Comparison of ENCODE assay signal across 32 cellular contexts in the genomic region with DNA sequence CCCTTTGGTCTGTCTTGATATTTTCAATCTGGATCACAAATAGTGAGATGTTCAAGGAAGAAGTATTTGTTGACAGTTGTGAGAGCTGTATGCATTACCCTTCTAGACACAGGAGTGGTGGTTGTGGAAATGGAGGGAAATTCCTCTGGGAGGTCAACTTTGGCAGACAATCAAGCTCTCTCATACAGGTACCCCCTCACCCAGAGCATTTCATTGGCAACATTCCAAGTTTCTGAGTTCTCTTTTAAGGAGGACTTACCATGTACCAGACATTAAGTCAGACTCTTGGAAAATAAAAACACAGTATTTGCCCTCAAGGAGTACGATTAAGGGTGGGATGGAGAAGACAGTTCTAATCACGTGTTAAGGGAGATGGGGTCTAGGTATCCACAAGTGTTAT. TPM values are rescaled to one million over a fixed set of nuclear protein-coding genes. Genes with fewer than 3 reads are reported as not detected.
A peak's percentile ranks its signal among the peaks of the same experiment; 100 is the strongest.
DNase-seq lines count a peak whose midpoint lies in the region; ATAC-seq and TF ChIP-seq lines count a peak whose summit lies in the region.
"Had no signal": no experiment of that assay in that cellular context is flagged by ENCODE, and none has a peak within 500 bp of the region (broad histone marks: within the 10 kb centered on the region; RNA-seq: fewer than 3 reads in every experiment).

No MANE protein-coding gene starts in this region.

- H3K36me3 Mint-ChIP-seq in WTC11: no peaks in the 10 kb centered on the region

- H3K4me3 Mint-ChIP-seq in WTC11: no peak overlapping the region
- H3K4me3 Mint-ChIP-seq: activated CD4-positive, alpha-beta memory T cell treated with anti-CD3 and anti-CD28 coated beads for 36 hours; activated T-helper 17 cell treated with anti-CD3 and anti-CD28 coated beads, Interleukin-2, amount 50 U/mL, for 72 hours; CD8-positive, alpha-beta T cell; stimulated activated memory B cell treated with anti-CD40 and anti-IgM and Interleukin-4, amounts not matched to agents 10 μg/mL and 1 μg/mL and 100 μg/mL, for 72 hours had no signal

- no peaks in the 10 kb centered on the region for H3K27me3 Mint-ChIP-seq in WTC11 (ENCODE audit: low read depth)
- H3K27me3 Mint-ChIP-seq: activated CD4-positive, alpha-beta memory T cell treated with anti-CD3 and anti-CD28 coated beads for 36 hours; activated T-helper 17 cell treated with anti-CD3 and anti-CD28 coated beads, Interleukin-2, amount 50 U/mL, for 72 hours; progenitor cell of endocrine pancreas; stimulated activated memory B cell treated with anti-CD40 and anti-IgM and Interleukin-4, amounts not matched to agents 10 μg/mL and 1 μg/mL and 100 μg/mL, for 72 hours had no signal

- in situ Hi-C loops in G401 (cut with HindIII; ENCODE audit: low sequenced_read_pairs): no loop called here

- peak overlapping the region; percentile 46 for H3K27ac Mint-ChIP-seq in WTC11
- H3K27ac Mint-ChIP-seq: activated CD4-positive, alpha-beta memory T cell treated with anti-CD3 and anti-CD28 coated beads for 36 hours; activated naive CD4-positive, alpha-beta T cell treated with anti-CD3 and anti-CD28 coated beads, Interleukin-2, amount 50 U/mL, for 72 hours; activated T-helper 17 cell treated with anti-CD3 and anti-CD28 coated beads, Interleukin-2, amount 50 U/mL, for 72 hours; progenitor cell of endocrine pancreas; stimulated activated memory B cell treated with anti-CD40 and anti-IgM and Interleukin-4, amounts not matched to agents 10 μg/mL and 1 μg/mL and 100 μg/mL, for 72 hours had no signal

- peak; percentile 26 for DNase-seq in NCI-H2107 treated with DMSO at 0.1 percent for 48 hours (lab: John Stamatoyannopoulos, UW; ENCODE audit: unreplicated experiment)
- no peak for DNase-seq in NCI-H2107 (lab: John Stamatoyannopoulos, UW)
- no peak for DNase-seq in WTC11 (ENCODE audit: low spot score)
- peak; percentile 5 for DNase-seq in left kidney (ENCODE audit: low read depth, low spot score)
- no peak for DNase-seq in NCI-H526 (lab: John Stamatoyannopoulos, UW)
- DNase-seq in stimulated activated CD4-positive, alpha-beta T cell treated with anti-CD3 and anti-CD28 coated beads, Interleukin-4, amount 100 ng/mL, for 4 hours: no peak
- DNase-seq in G401 (ENCODE audit: low spot score): no peak
- DNase-seq: activated CD4-positive, alpha-beta memory T cell treated with anti-CD3 and anti-CD28 coated beads for 36 hours; activated CD8-positive, alpha-beta memory T cell treated with anti-CD3 and anti-CD28 coated beads, Interleukin-2, amount 50 U/mL, for 4 hours; aorta; CD8-positive, alpha-beta T cell; central memory CD4-positive, alpha-beta T cell; esophagus squamous epithelium; foreskin melanocyte; left lung; mesendoderm; NCI-H1092; NCI-H2081; NCI-H524 treated with DMSO at 0.1 percent for 48 hours; RPMI8226; sigmoid colon; stimulated activated CD4-positive, alpha-beta T cell treated with anti-CD3 and anti-CD28 coated beads, Interleukin-4, amount 100 ng/mL, for 24 hours; substantia nigra; T-helper 1 cell; upper lobe of left lung had no signal

- no peaks in the 10 kb centered on the region for H3K9me3 ChIP-seq in HUES48 (ENCODE audit: control insufficient read depth, insufficient read depth, low read length)
- H3K9me3 ChIP-seq: esophagus squamous epithelium, left lung, sigmoid colon, SJSA1, upper lobe of left lung had no signal

- H3K4me1 Mint-ChIP-seq in WTC11: peaks cover 30% of the 10 kb centered on the region
- H3K4me1 Mint-ChIP-seq: activated T-helper 17 cell treated with anti-CD3 and anti-CD28 coated beads, Interleukin-2, amount 50 U/mL, for 72 hours; stimulated activated memory B cell treated with anti-CD40 and anti-IgM and Interleukin-4, amounts not matched to agents 10 μg/mL and 1 μg/mL and 100 μg/mL, for 72 hours had no signal

- H3K36me3 ChIP-seq in HUES48 (ENCODE audit: control insufficient read depth, insufficient read depth, low read length): peaks cover 18% of the 10 kb centered on the region
- H3K36me3 ChIP-seq: esophagus squamous epithelium, left lung, sigmoid colon had no signal

- POLR2A ChIA-PET in WTC11 (lab: Charles Lee): interaction anchor here (0.6 kb wide), 1 partner anchor 52 kb away, joined by 3 read pairs; no protein-coding TSS in a partner anchor

- H3K27me3 ChIP-seq in HUES48 (ENCODE audit: control insufficient read depth, insufficient read depth, low read length): 0 out of 2 replicates have a peak, but pooled peaks cover 2% of the 10 kb centered on the region
- H3K27me3 ChIP-seq: sigmoid colon, SJSA1, upper lobe of left lung had no signal

- TF ChIP-seq CTCF in WTC11 (IDR thresholded peaks at IDR 0.05): no peak

- H3K9me3 Mint-ChIP-seq in WTC11: no peaks in the 10 kb centered on the region
- H3K9me3 Mint-ChIP-seq: activated CD4-positive, alpha-beta memory T cell treated with anti-CD3 and anti-CD28 coated beads for 36 hours; activated naive CD4-positive, alpha-beta T cell treated with anti-CD3 and anti-CD28 coated beads, Interleukin-2, amount 50 U/mL, for 72 hours; activated T-helper 17 cell treated with anti-CD3 and anti-CD28 coated beads, Interleukin-2, amount 50 U/mL, for 72 hours; CD8-positive, alpha-beta T cell; stimulated activated memory B cell treated with anti-CD40 and anti-IgM and Interleukin-4, amounts not matched to agents 10 μg/mL and 1 μg/mL and 100 μg/mL, for 72 hours had no signal

- H3K9ac ChIP-seq in HUES48 (ENCODE audit: low read depth, low read length): no peak overlapping the region; the same call in 1 of the 2 replicates

- peak overlapping the region; percentile 77 for H3K27ac ChIP-seq in HUES48 (ENCODE audit: low read depth, low read length)
- H3K27ac ChIP-seq: esophagus squamous epithelium, left lung, sigmoid colon, SJSA1, upper lobe of left lung had no signal

- H3K4me3 ChIP-seq in HUES48 (ENCODE audit: low read depth, low read length): peak overlapping the region; percentile 30
- H3K4me3 ChIP-seq: esophagus squamous epithelium, left lung, sigmoid colon, SJSA1, upper lobe of left lung had no signal

- CTCF ChIA-PET in WTC11 (lab: Charles Lee): interaction anchor here (1.0 kb wide), 1 partner anchor 73 kb away, joined by 6 read pairs; a partner anchor contains a TSS

- peak; percentile 55 for ATAC-seq in WTC11
- ATAC-seq: activated naive CD4-positive, alpha-beta T cell treated with anti-CD3 and anti-CD28 coated beads, Interleukin-2, amount 50 U/mL, for 72 hours; activated T-helper 17 cell treated with anti-CD3 and anti-CD28 coated beads, Interleukin-2, amount 50 U/mL, for 72 hours; CD8-positive, alpha-beta T cell; HepG2; left lung; stimulated activated memory B cell treated with anti-CD40 and anti-IgM and Interleukin-4, amounts not matched to agents 10 μg/mL and 1 μg/mL and 100 μg/mL, for 72 hours had no signal

- peaks cover 32% of the 10 kb centered on the region for H3K4me1 ChIP-seq in HUES48 (ENCODE audit: control insufficient read depth, insufficient read depth, low read length)
- H3K4me1 ChIP-seq: left lung, upper lobe of left lung had no signal

TF ChIP-seq in WTC11, 78 proteins besides CTCF, POLR2A, EP300 and RAD21:
- TF ChIP-seq ZBTB21 (CRISPR knock-in tag; IDR thresholded peaks at IDR 0.05; ENCODE audit: borderline replicate concordance): no peak
- no peak for TF ChIP-seq ZNF423 (CRISPR knock-in tag; IDR thresholded peaks at IDR 0.05)
- TF ChIP-seq ESRRA (CRISPR knock-in tag; IDR thresholded peaks at IDR 0.05; ENCODE audit: borderline replicate concordance): no peak
- TF ChIP-seq NFATC4 (CRISPR knock-in tag; IDR thresholded peaks at IDR 0.05): no peak
- no peak for TF ChIP-seq IRF2 (CRISPR knock-in tag; IDR thresholded peaks at IDR 0.05; ENCODE audit: borderline replicate concordance, low read depth)
- TF ChIP-seq GRHL2 (CRISPR knock-in tag; IDR thresholded peaks at IDR 0.05; ENCODE audit: insufficient replicate concordance, severe bottlenecking): no peak
- TF ChIP-seq, protein P1, sequence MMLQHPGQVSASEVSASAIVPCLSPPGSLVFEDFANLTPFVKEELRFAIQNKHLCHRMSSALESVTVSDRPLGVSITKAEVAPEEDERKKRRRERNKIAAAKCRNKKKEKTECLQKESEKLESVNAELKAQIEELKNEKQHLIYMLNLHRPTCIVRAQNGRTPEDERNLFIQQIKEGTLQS (CRISPR knock-in tag; conservative IDR thresholded peaks at IDR 0.05): no peak
- no peak for TF ChIP-seq FOXJ3 (CRISPR knock-in tag; IDR thresholded peaks at IDR 0.05; ENCODE audit: borderline replicate concordance)
- TF ChIP-seq, protein P2, sequence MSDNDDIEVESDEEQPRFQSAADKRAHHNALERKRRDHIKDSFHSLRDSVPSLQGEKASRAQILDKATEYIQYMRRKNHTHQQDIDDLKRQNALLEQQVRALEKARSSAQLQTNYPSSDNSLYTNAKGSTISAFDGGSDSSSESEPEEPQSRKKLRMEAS (CRISPR knock-in tag; IDR thresholded peaks at IDR 0.05): no peak
- TF ChIP-seq SMAD4 (CRISPR knock-in tag; IDR thresholded peaks at IDR 0.05): no peak
- TF ChIP-seq NR3C1 (CRISPR knock-in tag; conservative IDR thresholded peaks at IDR 0.05; ENCODE audit: low read depth): no peak
TF ChIP-seq in WTC11: peak in this region for 0.

RNA-seq across cellular contexts. Expression of a gene that starts 45.3 kb away (rescaled TPM):
- 6.6 to 7.4 TPM (median 7.2 TPM) in 3 replicates for total RNA-seq in WTC11 (2021)
- total RNA-seq in G401 (2014; rRNA removed; shearing (Covaris generic)): 5.2 and 8.1 TPM in 2 replicates

Comparison
In these comparisons a context has a peak if more than half of its experiments do, and no peak if none do; other contexts are left out.
1. DNase-seq: peak in NCI-H2107 treated with DMSO at 0.1 percent for 48 hours (single experiment) and left kidney (single experiment); none in NCI-H2107 (single experiment), WTC11 (single experiment), NCI-H526 (0 of 2), stimulated activated CD4-positive, alpha-beta T cell treated with anti-CD3 and anti-CD28 coated beads, Interleukin-4, amount 100 ng/mL, for 4 hours (0 of 2) and G401 (single experiment).